1 cellular context compared by ENCODE assay signal in genomic region chr11:115523727-115524399, GRCh38.
TF ChIP-seq lines count a peak whose summit lies in the region.

No MANE protein-coding gene starts in this region.

TF ChIP-seq in HepG2, 621 proteins besides CTCF, POLR2A, EP300 and RAD21 (continued from another document and continues in another):
- TF ChIP-seq BCLAF1 (IDR thresholded peaks at IDR 0.05) (no peak), NCOA2 (CRISPR knock-in tag; IDR thresholded peaks at IDR 0.05) (peak; percentile 50; the same call in 1 of the 2 replicates), ZNF343 (CRISPR knock-in tag; IDR thresholded peaks at IDR 0.05) (no peak), ZNF577 (CRISPR knock-in tag; IDR thresholded peaks at IDR 0.05; ENCODE audit: borderline replicate concordance, low read depth) (no peak), DNMT1 (CRISPR knock-in tag; IDR thresholded peaks at IDR 0.05) (no peak), POGK (CRISPR knock-in tag; conservative IDR thresholded peaks at IDR 0.05) (no peak), ZHX1 (CRISPR knock-in tag; IDR thresholded peaks at IDR 0.05; ENCODE audit: low read depth) (no peak), NFYB (CRISPR knock-in tag; IDR thresholded peaks at IDR 0.05) (no peak), MYC (CRISPR knock-in tag; IDR thresholded peaks at IDR 0.05; ENCODE audit: borderline replicate concordance) (no peak), SOX13 (IDR thresholded peaks at IDR 0.05) (no peak), SOX13 (CRISPR knock-in tag; conservative IDR thresholded peaks at IDR 0.05 in 1 of 2, IDR thresholded peaks at IDR 0.05 in 1 of 2) (peak in 1 of 2 experiments; percentile 57; a peak in 2 of 4 replicates), SKIL (CRISPR knock-in tag; IDR thresholded peaks at IDR 0.05; ENCODE audit: borderline replicate concordance) (no peak), ESRRA (CRISPR knock-in tag; IDR thresholded peaks at IDR 0.05; ENCODE audit: low read depth) (peak; percentile 44; the same call in 1 of the 2 replicates), ARNT2 (CRISPR knock-in tag; IDR thresholded peaks at IDR 0.05; ENCODE audit: low read depth) (no peak), CENPT (CRISPR knock-in tag; IDR thresholded peaks at IDR 0.05; ENCODE audit: low read depth) (no peak), ZNF3 (CRISPR knock-in tag; IDR thresholded peaks at IDR 0.05) (no peak), PCBP2 (optimal IDR thresholded peaks at IDR 0.05; ENCODE audit: low read depth, low read length, poor library complexity, severe bottlenecking) (no peak), DZIP1 (CRISPR knock-in tag; IDR thresholded peaks at IDR 0.05) (no peak), RERE (CRISPR knock-in tag; IDR thresholded peaks at IDR 0.05; ENCODE audit: low read depth) (no peak), KLF11 (CRISPR knock-in tag; IDR thresholded peaks at IDR 0.05) (no peak), ZNF503 (CRISPR knock-in tag; IDR thresholded peaks at IDR 0.05) (no peak), ZNF382 (CRISPR knock-in tag; IDR thresholded peaks at IDR 0.05; ENCODE audit: borderline replicate concordance) (no peak), KAT8 (CRISPR knock-in tag; IDR thresholded peaks at IDR 0.05) (0 out of 2 replicates have a peak, but pooled peaks have one; percentile 8), FIP1L1 (IDR thresholded peaks at IDR 0.05; ENCODE audit: borderline replicate concordance, insufficient read depth, low read depth, low read length) (no peak), AKNA (CRISPR knock-in tag; IDR thresholded peaks at IDR 0.05; ENCODE audit: borderline replicate concordance) (no peak), SNAPC5 (CRISPR knock-in tag; IDR thresholded peaks at IDR 0.05; ENCODE audit: borderline replicate concordance) (no peak), ZNF543 (CRISPR knock-in tag; IDR thresholded peaks at IDR 0.05) (no peak)
